15 cellular contexts compared by ENCODE assay signal in genomic region chr9:134690946-134691694, GRCh38. TPM values are rescaled to one million over a fixed set of nuclear protein-coding genes. Genes with fewer than 3 reads are reported as not detected.
A peak's percentile ranks its signal among the peaks of the same experiment; 100 is the strongest.
DNase-seq lines count a peak whose midpoint lies in the region; ATAC-seq and TF ChIP-seq lines count a peak whose summit lies in the region.
"Had no signal": no experiment of that assay in that cellular context is flagged by ENCODE, and none has a peak within 500 bp of the region (broad histone marks: within the 10 kb centered on the region; RNA-seq: fewer than 3 reads in every experiment).

No MANE protein-coding gene starts in this region.

- WGBS in spleen, 5 donors: 72 to 85% (median 78%) methylated on average over 28 to 31 of the region's 31 CpGs

- TF ChIP-seq POLR2A in spleen (IDR thresholded peaks at IDR 0.05): no peak

- no peaks in the 10 kb centered on the region for H3K27me3 ChIP-seq in spleen (replicated peaks in 1 of 7)

- no peak overlapping the region for H3K4me3 ChIP-seq in fibroblast of mammary gland (ENCODE audit: control insufficient read depth, low read depth, low read length)
- H3K4me3 ChIP-seq in spleen: no peak overlapping the region

- intact Hi-C loops in spleen (cut with DNase I; ENCODE audit: low total_unique reads): loop anchor here (10.0 kb wide), 1 partner anchor 294 kb away; no protein-coding TSS in a partner anchor

- TF ChIP-seq CTCF in fibroblast of mammary gland (conservative IDR thresholded peaks at IDR 0.05; ENCODE audit: control insufficient read depth, insufficient read depth, low read depth, low read length) (no peak), spleen (IDR thresholded peaks at IDR 0.05 in 8 of 11, conservative IDR thresholded peaks at IDR 0.05 in 3 of 11) (no peak)

- H3K9me3 ChIP-seq in spleen: no peaks in the 10 kb centered on the region

- peaks cover 0 to 37% (median 15%) of the 10 kb centered on the region in 6 donors for H3K4me1 ChIP-seq in spleen

- no peaks in the 10 kb centered on the region for H3K36me3 ChIP-seq in spleen

- ATAC-seq in left lobe of liver (peak; percentile 8), HG03460 (IDR thresholded peaks at IDR 0.05; ENCODE audit: unreplicated experiment) (no peak)
- ATAC-seq: activated CD8-positive, alpha-beta T cell treated with anti-CD3 and anti-CD28 coated beads, Interleukin-2, amount 10 ng/mL, durations not matched to agents 7 days and 5 days had no signal

- peak overlapping the region in 5 of 8 donors; percentile 33 to 53 (median 43) for H3K27ac ChIP-seq in spleen
- H3K27ac ChIP-seq: C4-2B, VCaP had no signal

- DNase-seq in NCI-H1105 (lab: John Stamatoyannopoulos, UW) (peak; percentile 10), fibroblast of mammary gland (ENCODE audit: low read depth) (peak; percentile 37), left lobe of liver (ENCODE audit: low spot score) (no peak), spleen (peak; percentile 64), HuH-7 (ENCODE audit: low spot score) (no peak), NCI-H1092 treated with DMSO at 0.1 percent for 48 hours (lab: John Stamatoyannopoulos, UW) (no peak)
- DNase-seq: activated CD8-positive, alpha-beta T cell treated with anti-CD3 and anti-CD28 coated beads, Interleukin-2, amount 10 ng/mL, durations not matched to agents 7 days and 5 days; amniotic stem cell; kidney glomerular epithelial cell; NCI-H2029; NCI-H524; SW 1271 had no signal

RNA-seq across cellular contexts. Expression of gene COL5A1, which starts 49.5 kb away (rescaled TPM):
- 2.8 TPM for total RNA-seq in left lobe of liver
- total RNA-seq in spleen: 10 to 100 TPM; 14.6 to 50.6 (median 28.9) TPM
- 10 to 100 TPM in 1 of 3 donors, 1 to 10 TPM in 2; 2.6 to 12.2 (median 3.1) TPM for polyA plus RNA-seq in spleen

Comparison
In these comparisons a context has a peak if more than half of its experiments do, and no peak if none do; other contexts are left out.
1. DNase-seq: peak in NCI-H1105 (single experiment), fibroblast of mammary gland (single experiment) and spleen (single experiment); none in left lobe of liver (single experiment), HuH-7 (single experiment) and NCI-H1092 treated with DMSO at 0.1 percent for 48 hours (single experiment).